In genomic region chr1:244862354-244862698, GRCh38 we compare ENCODE assay signal across 8 cellular contexts. TPM values are rescaled to one million over a fixed set of nuclear protein-coding genes. Genes with fewer than 3 reads are reported as not detected.
DNase-seq lines count a peak whose midpoint lies in the region; ATAC-seq and TF ChIP-seq lines count a peak whose summit lies in the region.

No MANE protein-coding gene starts in this region.

- no peaks in the 10 kb centered on the region for H3K27me3 ChIP-seq in CD4-positive, alpha-beta memory T cell (ENCODE audit: insufficient read depth, low read length)
- H3K27me3 ChIP-seq in MG63, result no peaks in the 10 kb centered on the region
- H3K27me3 ChIP-seq in mammary epithelial cell (ENCODE audit: insufficient read depth, low read length), result no peaks in the 10 kb centered on the region
- no peaks in the 10 kb centered on the region for H3K27me3 ChIP-seq in mucosa of rectum (ENCODE audit: control insufficient read depth in 2 of 2, insufficient read depth in 2 of 2, low read length in 2 of 2)

- dilution Hi-C loops in mammary epithelial cell (cut with HindIII; ENCODE audit: low sequenced_read_pairs), result no loop called here

- H4K20me1 ChIP-seq in mammary epithelial cell (ENCODE audit: insufficient read depth, low read length), result peaks cover 26% of the 10 kb centered on the region

- peak overlapping the region; percentile 96 for H3K4me2 ChIP-seq in mammary epithelial cell (ENCODE audit: insufficient read depth, low read depth, low read length)

- peak overlapping the region; percentile 99 for H3K27ac ChIP-seq in CD4-positive, alpha-beta memory T cell (ENCODE audit: low read depth, low read length)
- H3K27ac ChIP-seq in mammary epithelial cell (ENCODE audit: insufficient read depth, low read depth, low read length), result peak overlapping the region; percentile 87
- H3K27ac ChIP-seq in mucosa of rectum (ENCODE audit: low read depth in 2 of 2, low read length in 2 of 2), result peak overlapping the region; percentile 100

- POLR2A ChIA-PET in CD4-positive, alpha-beta memory T cell (lab: Charles Lee; ENCODE audit: partially characterized antibody), result interaction anchor here (0.7 to 25.4 kb wide), 12 partner anchors 9 to 450 kb away, joined by 3 to 1465 read pairs (median 15); partner anchors contain the start of genes ADSS2, COX20 and DESI2

- peaks cover 60% of the 10 kb centered on the region for H3K4me1 ChIP-seq in CD4-positive, alpha-beta memory T cell (ENCODE audit: insufficient read depth, low read length)
- peaks cover 22% of the 10 kb centered on the region for H3K4me1 ChIP-seq in mammary epithelial cell (ENCODE audit: insufficient read depth, low read length)
- peaks cover 21 to 30% of the 10 kb centered on the region in 2 donors for H3K4me1 ChIP-seq in mucosa of rectum (ENCODE audit: control insufficient read depth in 2 of 2, insufficient read depth in 2 of 2, low read length in 2 of 2)

- BruUV-seq in mammary epithelial cell (replicated peaks; lab: Mats Ljungman, UMichigan), result TSS peak; percentile 2

- peaks cover 38% of the 10 kb centered on the region for H3K36me3 ChIP-seq in CD4-positive, alpha-beta memory T cell (ENCODE audit: insufficient read depth, low read length)
- H3K36me3 ChIP-seq in MG63, result peaks cover 62% of the 10 kb centered on the region
- peaks cover 31% of the 10 kb centered on the region for H3K36me3 ChIP-seq in mammary epithelial cell (ENCODE audit: insufficient read depth, low read length)
- peaks cover 37 to 38% of the 10 kb centered on the region in 2 donors for H3K36me3 ChIP-seq in mucosa of rectum (ENCODE audit: control insufficient read depth in 2 of 2, insufficient read depth in 2 of 2, low read length in 2 of 2)

- H3K36me3 Mint-ChIP-seq in CD4-positive, alpha-beta memory T cell, result peaks cover 46 to 65% of the 10 kb centered on the region in 2 donors

- H3K9me3 Mint-ChIP-seq in CD4-positive, alpha-beta memory T cell, result peaks cover 0 to 6% (median 0%) of the 10 kb centered on the region in 8 donors

- peak overlapping the region; percentile 91 to 99 (median 94) for H3K4me3 Mint-ChIP-seq in CD4-positive, alpha-beta memory T cell

- peak overlapping the region; percentile 64 to 88 for H3K4me3 ChIP-seq in CD4-positive, alpha-beta memory T cell (ENCODE audit: low read length in 2 of 2)
- H3K4me3 ChIP-seq in MG63 (peak overlapping the region; percentile 84), mammary epithelial cell (replicated peaks in 1 of 3; ENCODE audit: insufficient read depth in 1 of 3, low read depth in 2 of 3, low read length in 3 of 3) (peak overlapping the region; percentile 49 to 97 (median 96)), mucosa of rectum (ENCODE audit: low read length in 2 of 2) (peak overlapping the region; percentile 85 to 92)

- peaks cover 0 to 1% of the 10 kb centered on the region in 2 donors for H3K27me3 Mint-ChIP-seq in CD4-positive, alpha-beta memory T cell

- CTCF ChIA-PET in CD4-positive, alpha-beta memory T cell (lab: Charles Lee; ENCODE audit: partially characterized antibody), result interaction anchor here (1.2 to 6.5 kb wide), 7 partner anchors 10 to 180 kb away, joined by 3 to 97 read pairs (median 30); partner anchors contain the start of gene COX20
- CTCF ChIA-PET in mammary epithelial cell (lab: Charles Lee; ENCODE audit: low non-redundant PET), result interaction anchor here (0.7 kb wide), 1 partner anchor 212 kb away, joined by 3 read pairs; no protein-coding TSS in a partner anchor

- ATAC-seq in HG03469 (IDR thresholded peaks at IDR 0.05; ENCODE audit: unreplicated experiment), result no peak

- intact Hi-C loops in CD4-positive, alpha-beta memory T cell (cut with micrococcal nuclease), result loop anchor here (1.0 to 10.0 kb wide), 5 partner anchors 8 to 1705 kb away; partner anchors contain the start of genes CNST and TFB2M
- intact Hi-C loops in mammary epithelial cell (cut with micrococcal nuclease), result loop anchor here (2.0 to 5.0 kb wide), 3 partner anchors 62 to 1630 kb away; partner anchors contain the start of gene DESI2

- no peaks in the 10 kb centered on the region for H3K9me3 ChIP-seq in CD4-positive, alpha-beta memory T cell (ENCODE audit: control insufficient read depth in 1 of 2, low read length in 2 of 2)
- H3K9me3 ChIP-seq in MG63, result no peaks in the 10 kb centered on the region
- H3K9me3 ChIP-seq in mammary epithelial cell (replicated peaks; ENCODE audit: insufficient read depth, low read length), result no peaks in the 10 kb centered on the region
- no peaks in the 10 kb centered on the region for H3K9me3 ChIP-seq in mucosa of rectum (ENCODE audit: control insufficient read depth in 2 of 2, low read length in 2 of 2)

- TF ChIP-seq CTCF in mammary epithelial cell (conservative IDR thresholded peaks at IDR 0.05 in 1 of 2, IDR thresholded peaks at IDR 0.05 in 1 of 2; ENCODE audit: extremely low read depth in 1 of 2, insufficient read depth in 1 of 2, low read depth in 1 of 2, low read length in 2 of 2), result no peak

- peak in 2 of 5 donors; percentile 62 to 69 for DNase-seq in CD4-positive, alpha-beta memory T cell
- DNase-seq in MG63 (no peak), mammary epithelial cell (peak; percentile 17), AG08396 (ENCODE audit: low spot score) (no peak), NCI-H526 (lab: John Stamatoyannopoulos, UW) (no peak), SHP77 (lab: John Stamatoyannopoulos, UW) (no peak)

- peaks cover 44 to 90% (median 57%) of the 10 kb centered on the region in 4 donors for H3K4me1 Mint-ChIP-seq in CD4-positive, alpha-beta memory T cell

- no peak overlapping the region for H2AFZ ChIP-seq in mammary epithelial cell (ENCODE audit: low read depth, low read length)

- H3K9ac ChIP-seq in mammary epithelial cell (ENCODE audit: insufficient read depth, low read length) (peak overlapping the region; percentile 95), mucosa of rectum (ENCODE audit: low read depth in 1 of 2, low read length in 2 of 2) (peak overlapping the region; percentile 71 to 98)

- WGBS in mammary epithelial cell (ENCODE audit: low coverage, missing lambda C conversion rate), result under 1% methylated on average over 7 of the region's 7 CpGs

- H3K79me2 ChIP-seq in mammary epithelial cell (ENCODE audit: insufficient read depth, low read length), result peaks cover 69% of the 10 kb centered on the region

- in situ Hi-C loops in mammary epithelial cell (cut with MboI; ENCODE audit: low sequenced_read_pairs in 2 of 2), result loop anchor here in 1 of 2 donors (10.0 to 25.0 kb wide), 2 partner anchors 102 to 175 kb away; a partner anchor contains a TSS

- peak overlapping the region; percentile 95 to 99 (median 97) for H3K27ac Mint-ChIP-seq in CD4-positive, alpha-beta memory T cell

RNA-seq across cellular contexts. Expression of gene HNRNPU, which starts 2.0 kb away (rescaled TPM):
- total RNA-seq in CD4-positive, alpha-beta memory T cell, result 100 to 1,000 TPM; 370 to 385 TPM
- polyA plus RNA-seq in CD4-positive, alpha-beta memory T cell, result 100 to 1,000 TPM; 126 to 357 TPM
- total RNA-seq in MG63 (2014; rRNA removed; shearing (Covaris generic); ENCODE audit: low replicate concordance), result 173 and 393 TPM in 2 replicates
- total RNA-seq in mammary epithelial cell, result 100 to 1,000 TPM; 167 to 292 TPM
- 126 TPM for polyA plus RNA-seq in mammary epithelial cell
- polyA minus RNA-seq in mammary epithelial cell, result 322 TPM

RNA-seq across cellular contexts. Expression of gene COX20, which starts 26.9 kb away (rescaled TPM):
- 10 to 100 TPM; 31.3 to 32.9 TPM for total RNA-seq in CD4-positive, alpha-beta memory T cell
- polyA plus RNA-seq in CD4-positive, alpha-beta memory T cell, result 10 to 100 TPM; 42.8 to 65.7 TPM
- total RNA-seq in MG63 (2014; rRNA removed; shearing (Covaris generic); ENCODE audit: low replicate concordance), result 33.0 and 47.3 TPM in 2 replicates
- total RNA-seq in mammary epithelial cell, result 10 to 100 TPM; 13.7 to 35.4 TPM
- 23.5 TPM for polyA plus RNA-seq in mammary epithelial cell
- polyA minus RNA-seq in mammary epithelial cell, result 7.8 TPM
